Comparison of ENCODE assay signal across 8 cellular contexts in genomic region chr12:13196302-13196921, GRCh38. TPM values are rescaled to one million over a fixed set of nuclear protein-coding genes. Genes with fewer than 3 reads are reported as not detected.
DNase-seq lines count a peak whose midpoint lies in the region; ATAC-seq and TF ChIP-seq lines count a peak whose summit lies in the region.

Gene EMP1 (plus strand): TSS chr12:13196726. CDS start chr12:13211511, 14,785 bp downstream.

- H3K27me3 Mint-ChIP-seq in activated T-helper 2 cell treated with anti-CD3 and anti-CD28 coated beads, Interferon-gamma antibody, Interleukin-2, Interleukin-4, amounts not matched to agents 10 μg/mL and 5 μg/mL and 100 μg/mL, durations not matched to agents 14 hours and 24 hours and 36 hours (ENCODE audit: low read depth): peaks cover 25% of the 10 kb centered on the region

- H3K4me1 Mint-ChIP-seq in activated T-helper 2 cell treated with anti-CD3 and anti-CD28 coated beads, Interferon-gamma antibody, Interleukin-2, Interleukin-4, amounts not matched to agents 10 μg/mL and 5 μg/mL and 100 μg/mL, durations not matched to agents 14 hours and 24 hours and 36 hours (ENCODE audit: low read depth): peaks cover 24% of the 10 kb centered on the region

- H3K4me3 Mint-ChIP-seq in activated T-helper 2 cell treated with anti-CD3 and anti-CD28 coated beads, Interferon-gamma antibody, Interleukin-2, Interleukin-4, amounts not matched to agents 10 μg/mL and 5 μg/mL and 100 μg/mL, durations not matched to agents 14 hours and 24 hours and 36 hours (ENCODE audit: low read depth): peak within 1 kb of the TSS; percentile 78

- no peaks in the 10 kb centered on the region for H3K36me3 Mint-ChIP-seq in activated T-helper 2 cell treated with anti-CD3 and anti-CD28 coated beads, Interferon-gamma antibody, Interleukin-2, Interleukin-4, amounts not matched to agents 10 μg/mL and 5 μg/mL and 100 μg/mL, durations not matched to agents 14 hours and 24 hours and 36 hours (ENCODE audit: low read depth)

- intact Hi-C loops in activated T-helper 2 cell treated with anti-CD3 and anti-CD28 coated beads, Interferon-gamma antibody, Interleukin-2, Interleukin-4, amounts not matched to agents 10 μg/mL and 5 μg/mL and 100 μg/mL, durations not matched to agents 14 hours and 24 hours and 36 hours (cut with micrococcal nuclease): loop anchor here (1.0 to 10.0 kb wide), 6 partner anchors 10 to 409 kb away; partner anchors contain the start of gene APOLD1

- TF ChIP-seq CTCF in omental fat pad (IDR thresholded peaks at IDR 0.05): no peak

- ATAC-seq in HG03045 (IDR thresholded peaks at IDR 0.05; ENCODE audit: unreplicated experiment) (peak; percentile 67), omental fat pad (ENCODE audit: low FRiP score) (peak; percentile 92)

- no peaks in the 10 kb centered on the region for H3K9me3 Mint-ChIP-seq in activated T-helper 2 cell treated with anti-CD3 and anti-CD28 coated beads, Interferon-gamma antibody, Interleukin-2, Interleukin-4, amounts not matched to agents 10 μg/mL and 5 μg/mL and 100 μg/mL, durations not matched to agents 14 hours and 24 hours and 36 hours

- DNase-seq in NCI-H2196 (lab: John Stamatoyannopoulos, UW; ENCODE audit: unreplicated experiment) (peak; percentile 33), NCI-H2196 treated with DMSO at 0.1 percent for 48 hours (lab: John Stamatoyannopoulos, UW; ENCODE audit: unreplicated experiment) (no peak), RKO (ENCODE audit: low spot score) (peak; percentile 98), fibroblast of peridontal ligament (ENCODE audit: extremely low read depth) (peak; percentile 100), omental fat pad (ENCODE audit: low spot score) (peak; percentile 98), superior temporal gyrus (ENCODE audit: extremely low spot score) (peak; percentile 91)
- peak; percentile 65 for DNase-seq in activated T-helper 2 cell treated with anti-CD3 and anti-CD28 coated beads, Interferon-gamma antibody, Interleukin-2, Interleukin-4, amounts not matched to agents 10 μg/mL and 5 μg/mL and 100 μg/mL, durations not matched to agents 14 hours and 24 hours and 36 hours (ENCODE audit: low spot score)

- peak within 1 kb of the TSS; percentile 79 for H3K27ac Mint-ChIP-seq in activated T-helper 2 cell treated with anti-CD3 and anti-CD28 coated beads, Interferon-gamma antibody, Interleukin-2, Interleukin-4, amounts not matched to agents 10 μg/mL and 5 μg/mL and 100 μg/mL, durations not matched to agents 14 hours and 24 hours and 36 hours

RNA-seq across cellular contexts. Expression of gene EMP1, which starts in this region (rescaled TPM):
- total RNA-seq in activated T-helper 2 cell treated with anti-CD3 and anti-CD28 coated beads, Interferon-gamma antibody, Interleukin-2, Interleukin-4, amounts not matched to agents 10 μg/mL and 5 μg/mL and 100 μg/mL, durations not matched to agents 14 hours and 24 hours and 36 hours: 9.5 and 10.2 TPM in 2 replicates
- 1,000 to 10,000 TPM in 2 of 4 donors, 100 to 1,000 TPM in 2; 687 to 4,689 (median 1,133) TPM for total RNA-seq in omental fat pad

Comparison
In these comparisons a context has a peak if more than half of its experiments do, and no peak if none do; other contexts are left out.
1. RNA of gene EMP1 (total RNA-seq): 687 to 4,689 TPM in omental fat pad; 9.5 to 10.2 TPM in activated T-helper 2 cell treated with anti-CD3 and anti-CD28 coated beads, Interferon-gamma antibody, Interleukin-2, Interleukin-4, amounts not matched to agents 10 μg/mL and 5 μg/mL and 100 μg/mL, durations not matched to agents 14 hours and 24 hours and 36 hours; every median in the first group is over 10 times any median in the second.